9 cellular contexts compared by ENCODE assay signal in the genomic region with DNA sequence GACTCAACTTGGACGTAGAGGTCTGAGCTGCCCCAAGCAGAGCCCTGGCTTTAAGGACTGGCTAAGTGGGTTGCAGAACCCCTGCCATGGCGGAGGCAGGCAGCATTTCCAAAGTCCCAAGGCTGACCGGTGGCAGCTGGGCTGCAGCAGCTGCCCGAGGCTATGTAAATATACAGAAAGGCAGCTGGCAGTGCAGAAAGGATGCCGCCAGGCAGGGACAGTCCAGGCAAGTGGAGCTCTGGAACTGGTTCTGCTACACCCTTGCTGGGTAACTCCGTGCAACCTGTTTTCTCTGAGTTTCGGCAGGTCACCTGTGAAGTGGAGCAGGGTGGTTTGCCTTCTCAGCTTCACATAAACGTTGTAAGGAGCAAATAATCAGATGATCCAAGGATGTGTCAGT. TPM values are rescaled to one million over a fixed set of nuclear protein-coding genes. Genes with fewer than 3 reads are reported as not detected.
A peak's percentile ranks its signal among the peaks of the same experiment; 100 is the strongest.
DNase-seq lines count a peak whose midpoint lies in the region; ATAC-seq and TF ChIP-seq lines count a peak whose summit lies in the region.
"Had no signal": no experiment of that assay in that cellular context is flagged by ENCODE, and none has a peak within 500 bp of the region (broad histone marks: within the 10 kb centered on the region; RNA-seq: fewer than 3 reads in every experiment).

No MANE protein-coding gene starts in this region.

- H3K4me1 ChIP-seq in right lobe of liver (peaks cover 8 to 83% (median 43%) of the 10 kb centered on the region in 4 donors), suprapubic skin (peaks cover 83% of the 10 kb centered on the region)

- ATAC-seq in SK-N-SH treated with all-trans-retinoic acid at 6 μM for 48 hours (no peak), right lobe of liver (peak; percentile 61 to 80 (median 74)), HG03196 (IDR thresholded peaks at IDR 0.05; ENCODE audit: unreplicated experiment) (no peak)
- ATAC-seq in stimulated activated naive CD8-positive, alpha-beta T cell treated with anti-CD3 and anti-CD28 coated beads, Interleukin-15, Interleukin-2, amounts not matched to agents 100 U/mL and 50 U/mL, for 24 hours, result no peak
- ATAC-seq: stimulated activated naive CD8-positive, alpha-beta T cell treated with anti-CD3 and anti-CD28 coated beads, Interleukin-15, amount 100 ng/mL, for 72 hours had no signal

- H3K36me3 ChIP-seq in right lobe of liver, result no peaks in the 10 kb centered on the region
- no peaks in the 10 kb centered on the region for H3K36me3 ChIP-seq in suprapubic skin

- TF ChIP-seq EP300 in suprapubic skin (IDR thresholded peaks at IDR 0.05), result no peak

- no peaks in the 10 kb centered on the region for H3K9me3 ChIP-seq in right lobe of liver
- no peaks in the 10 kb centered on the region for H3K9me3 ChIP-seq in suprapubic skin

- peak overlapping the region in 2 of 3 donors; percentile 11 to 86 for H3K27ac ChIP-seq in right lobe of liver
- H3K27ac ChIP-seq in suprapubic skin, result peak overlapping the region; percentile 68

- TF ChIP-seq POLR2A in right lobe of liver (IDR thresholded peaks at IDR 0.05) (peak; percentile 69), suprapubic skin (IDR thresholded peaks at IDR 0.05) (no peak)

- intact Hi-C loops in right lobe of liver (cut with DNase I), result no loop called here

- no peak overlapping the region for H3K4me3 ChIP-seq in right lobe of liver
- no peak overlapping the region for H3K4me3 ChIP-seq in suprapubic skin

- H3K27me3 ChIP-seq in right lobe of liver (no peaks in the 10 kb centered on the region), suprapubic skin (no peaks in the 10 kb centered on the region)

- 22% methylated on average over 6 of the region's 8 CpGs for WGBS in right lobe of liver (ENCODE audit: insufficient coverage, low coverage, low lambda C conversion rate, missing lambda C conversion rate)
- 54% methylated on average over 7 of the region's 8 CpGs for WGBS in suprapubic skin

- DNase-seq in NCI-H1105 treated with DMSO at 0.1 percent for 48 hours (lab: John Stamatoyannopoulos, UW), result peak; percentile 33
- DNase-seq in right lobe of liver, result peak; percentile 64 to 89 (median 89)
- no peak for DNase-seq in suprapubic skin (ENCODE audit: low spot score in 2 of 2)
- no peak for DNase-seq in NCI-H2107 treated with DMSO at 0.1 percent for 48 hours (lab: John Stamatoyannopoulos, UW; ENCODE audit: unreplicated experiment)
- DNase-seq in stimulated activated naive CD8-positive, alpha-beta T cell treated with anti-CD3 and anti-CD28 coated beads, Interleukin-15, Interleukin-2, amounts not matched to agents 100 U/mL and 50 U/mL, for 24 hours, result no peak
- DNase-seq in stimulated activated CD4-positive, alpha-beta T cell treated with anti-CD3 and anti-CD28 coated beads, Interleukin-15, amount 100 ng/mL, for 24 hours, result no peak
- DNase-seq: stimulated activated naive CD8-positive, alpha-beta T cell treated with anti-CD3 and anti-CD28 coated beads, Interleukin-15, amount 100 ng/mL, for 72 hours had no signal

- TF ChIP-seq CTCF in right lobe of liver (IDR thresholded peaks at IDR 0.05), result no peak
- TF ChIP-seq CTCF in suprapubic skin (IDR thresholded peaks at IDR 0.05), result no peak

TF ChIP-seq in SK-N-SH treated with all-trans-retinoic acid at 6 μM for 48 hours, 23 proteins besides CTCF, POLR2A, EP300 and RAD21:
- TF ChIP-seq TOX (CRISPR knock-in tag; IDR thresholded peaks at IDR 0.05; ENCODE audit: borderline replicate concordance) (no peak), TCF4 (CRISPR knock-in tag; IDR thresholded peaks at IDR 0.05; ENCODE audit: borderline replicate concordance) (peak; percentile 27; the same call in 1 of the 2 replicates)

RNA-seq across cellular contexts. Expression of a gene that starts 46.0 kb away (rescaled TPM):
- total RNA-seq in right lobe of liver (10 to 100 TPM; 12.0 to 43.1 (median 21.9) TPM), suprapubic skin (10 to 100 TPM; 12.3 to 22.9 (median 16.3) TPM)

Comparison
In these comparisons a context has a peak if more than half of its experiments do, and no peak if none do; other contexts are left out.
1. DNase-seq: peak in NCI-H1105 treated with DMSO at 0.1 percent for 48 hours (single experiment) and right lobe of liver (3 of 3); none in suprapubic skin (0 of 2), NCI-H2107 treated with DMSO at 0.1 percent for 48 hours (single experiment), stimulated activated naive CD8-positive, alpha-beta T cell treated with anti-CD3 and anti-CD28 coated beads, Interleukin-15, Interleukin-2, amounts not matched to agents 100 U/mL and 50 U/mL, for 24 hours (single experiment) and stimulated activated CD4-positive, alpha-beta T cell treated with anti-CD3 and anti-CD28 coated beads, Interleukin-15, amount 100 ng/mL, for 24 hours (single experiment).
2. ATAC-seq: peak in right lobe of liver (4 of 4); none in SK-N-SH treated with all-trans-retinoic acid at 6 μM for 48 hours (single experiment), stimulated activated naive CD8-positive, alpha-beta T cell treated with anti-CD3 and anti-CD28 coated beads, Interleukin-15, Interleukin-2, amounts not matched to agents 100 U/mL and 50 U/mL, for 24 hours (single experiment) and HG03196 (single experiment).